ENCODE assay signal across 1 cellular context in the genomic region with DNA sequence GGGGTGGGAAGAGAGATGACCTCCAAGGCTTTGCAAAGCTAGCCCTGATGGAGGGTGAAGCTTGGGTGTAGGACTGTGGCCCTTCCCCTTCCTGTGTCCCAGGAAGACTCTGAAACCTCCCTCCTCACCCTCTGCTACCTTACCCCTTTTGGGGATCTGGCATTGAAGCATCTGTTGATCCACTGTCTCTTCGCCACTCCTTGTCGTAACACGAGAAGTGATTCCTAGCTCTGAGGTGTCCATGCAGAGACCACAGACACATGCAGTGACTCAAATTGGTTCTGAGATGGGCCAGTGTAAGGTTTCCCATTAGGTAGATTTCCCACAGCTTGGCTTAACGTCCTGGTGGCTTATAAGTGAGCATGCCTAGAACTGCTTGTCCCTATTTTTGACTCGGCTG.
TF ChIP-seq lines count a peak whose summit lies in the region.

No MANE protein-coding gene starts in this region.

TF ChIP-seq in GM23338, 12 proteins besides CTCF, POLR2A, EP300 and RAD21 (continued from another document):
- TF ChIP-seq, protein P1, sequence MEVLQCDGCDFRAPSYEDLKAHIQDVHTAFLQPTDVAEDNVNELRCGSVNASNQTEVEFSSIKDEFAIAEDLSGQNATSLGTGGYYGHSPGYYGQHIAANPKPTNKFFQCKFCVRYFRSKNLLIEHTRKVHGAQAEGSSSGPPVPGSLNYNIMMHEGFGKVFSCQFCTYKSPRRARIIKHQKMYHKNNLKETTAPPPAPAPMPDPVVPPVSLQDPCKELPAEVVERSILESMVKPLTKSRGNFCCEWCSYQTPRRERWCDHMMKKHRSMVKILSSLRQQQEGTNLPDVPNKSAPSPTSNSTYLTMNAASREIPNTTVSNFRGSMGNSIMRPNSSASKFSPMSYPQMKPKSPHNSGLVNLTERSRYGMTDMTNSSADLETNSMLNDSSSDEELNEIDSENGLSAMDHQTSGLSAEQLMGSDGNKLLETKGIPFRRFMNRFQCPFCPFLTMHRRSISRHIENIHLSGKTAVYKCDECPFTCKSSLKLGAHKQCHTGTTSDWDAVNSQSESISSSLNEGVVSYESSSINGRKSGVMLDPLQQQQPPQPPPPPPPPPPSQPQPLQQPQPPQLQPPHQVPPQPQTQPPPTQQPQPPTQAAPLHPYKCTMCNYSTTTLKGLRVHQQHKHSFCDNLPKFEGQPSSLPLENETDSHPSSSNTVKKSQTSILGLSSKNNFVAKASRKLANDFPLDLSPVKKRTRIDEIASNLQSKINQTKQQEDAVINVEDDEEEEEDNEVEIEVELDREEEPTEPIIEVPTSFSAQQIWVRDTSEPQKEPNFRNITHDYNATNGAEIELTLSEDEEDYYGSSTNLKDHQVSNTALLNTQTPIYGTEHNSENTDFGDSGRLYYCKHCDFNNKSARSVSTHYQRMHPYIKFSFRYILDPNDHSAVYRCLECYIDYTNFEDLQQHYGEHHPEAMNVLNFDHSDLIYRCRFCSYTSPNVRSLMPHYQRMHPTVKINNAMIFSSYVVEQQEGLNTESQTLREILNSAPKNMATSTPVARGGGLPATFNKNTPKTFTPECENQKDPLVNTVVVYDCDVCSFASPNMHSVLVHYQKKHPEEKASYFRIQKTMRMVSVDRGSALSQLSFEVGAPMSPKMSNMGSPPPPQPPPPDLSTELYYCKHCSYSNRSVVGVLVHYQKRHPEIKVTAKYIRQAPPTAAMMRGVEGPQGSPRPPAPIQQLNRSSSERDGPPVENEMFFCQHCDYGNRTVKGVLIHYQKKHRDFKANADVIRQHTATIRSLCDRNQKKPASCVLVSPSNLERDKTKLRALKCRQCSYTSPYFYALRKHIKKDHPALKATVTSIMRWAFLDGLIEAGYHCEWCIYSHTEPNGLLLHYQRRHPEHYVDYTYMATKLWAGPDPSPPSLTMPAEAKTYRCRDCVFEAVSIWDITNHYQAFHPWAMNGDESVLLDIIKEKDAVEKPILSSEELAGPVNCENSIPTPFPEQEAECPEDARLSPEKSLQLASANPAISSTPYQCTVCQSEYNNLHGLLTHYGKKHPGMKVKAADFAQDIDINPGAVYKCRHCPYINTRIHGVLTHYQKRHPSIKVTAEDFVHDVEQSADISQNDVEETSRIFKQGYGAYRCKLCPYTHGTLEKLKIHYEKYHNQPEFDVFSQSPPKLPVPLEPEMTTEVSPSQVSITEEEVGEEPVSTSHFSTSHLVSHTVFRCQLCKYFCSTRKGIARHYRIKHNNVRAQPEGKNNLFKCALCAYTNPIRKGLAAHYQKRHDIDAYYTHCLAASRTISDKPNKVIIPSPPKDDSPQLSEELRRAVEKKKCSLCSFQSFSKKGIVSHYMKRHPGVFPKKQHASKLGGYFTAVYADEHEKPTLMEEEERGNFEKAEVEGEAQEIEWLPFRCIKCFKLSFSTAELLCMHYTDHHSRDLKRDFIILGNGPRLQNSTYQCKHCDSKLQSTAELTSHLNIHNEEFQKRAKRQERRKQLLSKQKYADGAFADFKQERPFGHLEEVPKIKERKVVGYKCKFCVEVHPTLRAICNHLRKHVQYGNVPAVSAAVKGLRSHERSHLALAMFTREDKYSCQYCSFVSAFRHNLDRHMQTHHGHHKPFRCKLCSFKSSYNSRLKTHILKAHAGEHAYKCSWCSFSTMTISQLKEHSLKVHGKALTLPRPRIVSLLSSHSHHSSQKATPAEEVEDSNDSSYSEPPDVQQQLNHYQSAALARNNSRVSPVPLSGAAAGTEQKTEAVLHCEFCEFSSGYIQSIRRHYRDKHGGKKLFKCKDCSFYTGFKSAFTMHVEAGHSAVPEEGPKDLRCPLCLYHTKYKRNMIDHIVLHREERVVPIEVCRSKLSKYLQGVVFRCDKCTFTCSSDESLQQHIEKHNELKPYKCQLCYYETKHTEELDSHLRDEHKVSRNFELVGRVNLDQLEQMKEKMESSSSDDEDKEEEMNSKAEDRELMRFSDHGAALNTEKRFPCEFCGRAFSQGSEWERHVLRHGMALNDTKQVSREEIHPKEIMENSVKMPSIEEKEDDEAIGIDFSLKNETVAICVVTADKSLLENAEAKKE (CRISPR knock-in tag; IDR thresholded peaks at IDR 0.05), result no peak
- TF ChIP-seq ZNF331 (CRISPR knock-in tag; IDR thresholded peaks at IDR 0.05; ENCODE audit: low read depth), result no peak
- no peak for TF ChIP-seq EZH2phosphoT487 (IDR thresholded peaks at IDR 0.05; ENCODE audit: unreplicated experiment)
